ENCODE assay signal across 1 cellular context in genomic region chr17:4554997-4555799, GRCh38.
TF ChIP-seq lines count a peak whose summit lies in the region.

Gene MYBBP1A (minus strand): TSS chr17:4555384. CDS start chr17:4555324, 60 bp downstream.

TF ChIP-seq in H1, 55 proteins besides CTCF, POLR2A, EP300 and RAD21 (continued from another document):
- peak; percentile 94 for TF ChIP-seq MAX (IDR thresholded peaks at IDR 0.05)
- TF ChIP-seq CEBPB (IDR thresholded peaks at IDR 0.05; ENCODE audit: low read depth, low read length), result no peak
- TF ChIP-seq RBBP5 (IDR thresholded peaks at IDR 0.05; ENCODE audit: borderline replicate concordance, low read depth, low read length), result peak; percentile 30; the same call in 1 of the 2 replicates
- peak; percentile 54; the same call in 1 of the 2 replicates for TF ChIP-seq ATF2 (IDR thresholded peaks at IDR 0.05; ENCODE audit: low read length)
- TF ChIP-seq ZNF274 (IDR thresholded peaks at IDR 0.05; ENCODE audit: borderline replicate concordance, extremely low read depth, low read length), result no peak
- no peak for TF ChIP-seq CHD1 (IDR thresholded peaks at IDR 0.05; ENCODE audit: low read depth, low read length)
- no peak for TF ChIP-seq KDM5A (IDR thresholded peaks at IDR 0.05; ENCODE audit: low read length)
- no peak for TF ChIP-seq RFX5 (IDR thresholded peaks at IDR 0.05; ENCODE audit: borderline replicate concordance, low read depth, low read length)
- peak; percentile 91 for TF ChIP-seq NRF1 (IDR thresholded peaks at IDR 0.05; ENCODE audit: low read depth, low read length)
- TF ChIP-seq CBX8 (IDR thresholded peaks at IDR 0.05; ENCODE audit: borderline replicate concordance, low read depth, low read length), result no peak
- no peak for TF ChIP-seq CREB1 (IDR thresholded peaks at IDR 0.05)
- peak; percentile 48; the same call in 1 of the 2 replicates for TF ChIP-seq YY1 (IDR thresholded peaks at IDR 0.05; ENCODE audit: low read depth, low read length)
- peak; percentile 75 for TF ChIP-seq PHF8 (conservative IDR thresholded peaks at IDR 0.05; ENCODE audit: low read depth, low read length)
- TF ChIP-seq ASH2L (IDR thresholded peaks at IDR 0.05; ENCODE audit: low read length), result peak; percentile 53
- TF ChIP-seq TAF1 (IDR thresholded peaks at IDR 0.05; ENCODE audit: low read depth, low read length), result peak; percentile 81
- 0 out of 2 replicates have a peak, but pooled peaks have one; percentile 4 for TF ChIP-seq TCF12 (IDR thresholded peaks at IDR 0.05; ENCODE audit: low read depth, low read length)
- peak; percentile 57 for TF ChIP-seq TBP (IDR thresholded peaks at IDR 0.05; ENCODE audit: low read depth, low read length)
- TF ChIP-seq POLR2AphosphoS5 (IDR thresholded peaks at IDR 0.05; ENCODE audit: low read depth, low read length), result peak; percentile 70; the same call in 1 of the 2 replicates
- TF ChIP-seq SAP30 (IDR thresholded peaks at IDR 0.05; ENCODE audit: insufficient read depth, insufficient replicate concordance, low read length), result peak; percentile 11
TF ChIP-seq in H1: peak in this region for 19.
